ENCODE assay signal across 8 cellular contexts in genomic region chr7:70595741-70596574, GRCh38.
DNase-seq lines count a peak whose midpoint lies in the region; ATAC-seq and TF ChIP-seq lines count a peak whose summit lies in the region.

No MANE protein-coding gene starts in this region.

- no peak overlapping the region for H3K18ac ChIP-seq in mesendoderm (ENCODE audit: low read length)

- H3K36me3 ChIP-seq in mammary epithelial cell (ENCODE audit: insufficient read depth, low read length) (no peaks in the 10 kb centered on the region), mesendoderm (ENCODE audit: control insufficient read depth, insufficient read depth, low read length) (no peaks in the 10 kb centered on the region), upper lobe of left lung (no peaks in the 10 kb centered on the region)

- in situ Hi-C loops in mammary epithelial cell (cut with MboI; ENCODE audit: low sequenced_read_pairs in 2 of 2), result loop anchor here (10.0 to 25.0 kb wide), 2 partner anchors 91 to 99 kb away; no protein-coding TSS in a partner anchor

- CTCF ChIA-PET in mammary epithelial cell (lab: Charles Lee; ENCODE audit: low non-redundant PET), result no interaction called here

- no peaks in the 10 kb centered on the region for H3K79me2 ChIP-seq in mammary epithelial cell (ENCODE audit: insufficient read depth, low read length)
- no peaks in the 10 kb centered on the region for H3K79me2 ChIP-seq in mesendoderm (ENCODE audit: control insufficient read depth, insufficient read depth, low read length)

- no peak overlapping the region for H2AK5ac ChIP-seq in mesendoderm (ENCODE audit: low read length)

- peak; percentile 45 for DNase-seq in NCI-H146 treated with DMSO at 0.1 percent for 48 hours (lab: John Stamatoyannopoulos, UW; ENCODE audit: unreplicated experiment)
- DNase-seq in mammary epithelial cell, result peak; percentile 42
- peak; percentile 51 for DNase-seq in mesendoderm
- DNase-seq in upper lobe of left lung, result peak in 1 of 2 donors; percentile 86
- DNase-seq in GOT3 (lab: John Stamatoyannopoulos, UW), result no peak
- DNase-seq in cerebellar cortex (ENCODE audit: low spot score), result no peak

- H3K4me2 ChIP-seq in mammary epithelial cell (ENCODE audit: insufficient read depth, low read depth, low read length), result peak overlapping the region; percentile 90
- H3K4me2 ChIP-seq in mesendoderm (ENCODE audit: low read length), result peak overlapping the region; percentile 73

- H2BK5ac ChIP-seq in mesendoderm (ENCODE audit: low read length), result no peak overlapping the region

- H2BK120ac ChIP-seq in mesendoderm (ENCODE audit: low read depth, low read length), result no peak overlapping the region

- H3K27me3 ChIP-seq in mammary epithelial cell (ENCODE audit: insufficient read depth, low read length) (no peaks in the 10 kb centered on the region), mesendoderm (ENCODE audit: insufficient read depth, low read length, poor library complexity) (peaks cover 34% of the 10 kb centered on the region), upper lobe of left lung (peaks cover 0 to 5% (median 0%) of the 10 kb centered on the region in 4 donors)

- BruUV-seq in mammary epithelial cell (replicated peaks; lab: Mats Ljungman, UMichigan), result no TSS peak

- H3K9ac ChIP-seq in mammary epithelial cell (ENCODE audit: insufficient read depth, low read length) (no peak overlapping the region), mesendoderm (ENCODE audit: low read length) (peak overlapping the region; percentile 12)

- no peaks in the 10 kb centered on the region for H4K20me1 ChIP-seq in mammary epithelial cell (ENCODE audit: insufficient read depth, low read length)

- intact Hi-C loops in mammary epithelial cell (cut with micrococcal nuclease), result loop anchor here (5.0 to 10.0 kb wide), 2 partner anchors 269 to 401 kb away; no protein-coding TSS in a partner anchor

- H3K4me3 ChIP-seq in mammary epithelial cell (replicated peaks in 1 of 3; ENCODE audit: insufficient read depth in 1 of 3, low read depth in 2 of 3, low read length in 3 of 3) (peak overlapping the region; percentile 52 to 62 (median 53)), mesendoderm (ENCODE audit: low read length) (no peak overlapping the region), upper lobe of left lung (peak overlapping the region in 3 of 4 donors; percentile 21 to 42 (median 40))

- H2BK15ac ChIP-seq in mesendoderm (replicated peaks; ENCODE audit: low read depth), result no peak overlapping the region

- no peak overlapping the region for H3K4ac ChIP-seq in mesendoderm (ENCODE audit: low read depth, low read length)

- H3K23ac ChIP-seq in mesendoderm (ENCODE audit: low read length), result no peak overlapping the region

- H3K9me3 ChIP-seq in mammary epithelial cell (replicated peaks; ENCODE audit: insufficient read depth, low read length), result peaks cover 3% of the 10 kb centered on the region
- no peaks in the 10 kb centered on the region for H3K9me3 ChIP-seq in upper lobe of left lung

- TF ChIP-seq EP300 in upper lobe of left lung (IDR thresholded peaks at IDR 0.05), result no peak

- dilution Hi-C loops in mammary epithelial cell (cut with HindIII; ENCODE audit: low sequenced_read_pairs), result loop anchor here (5.0 kb wide), 1 partner anchor 86 kb away; no protein-coding TSS in a partner anchor

- no peak overlapping the region for H4K8ac ChIP-seq in mesendoderm (ENCODE audit: low read depth, low read length)

- H2AFZ ChIP-seq in mammary epithelial cell (ENCODE audit: low read depth, low read length), result peak overlapping the region; percentile 84

- H3K4me1 ChIP-seq in mammary epithelial cell (ENCODE audit: insufficient read depth, low read length) (peaks cover 36% of the 10 kb centered on the region), mesendoderm (ENCODE audit: control insufficient read depth, low read depth, low read length) (peaks cover 1% of the 10 kb centered on the region), upper lobe of left lung (peaks cover 3 to 13% (median 7%) of the 10 kb centered on the region in 4 donors)

- WGBS in mammary epithelial cell (ENCODE audit: low coverage, missing lambda C conversion rate), result 4% methylated on average over 14 of the region's 81 CpGs
- WGBS in mesendoderm (ENCODE audit: extremely low coverage, insufficient coverage, low lambda C conversion rate), result no CpG with 5 or more reads among the region's 81 CpGs
- WGBS in upper lobe of left lung, 2 donors, result 17 to 40% methylated on average over 1 to 63 of the region's 81 CpGs

- H4K5ac ChIP-seq in mesendoderm (ENCODE audit: low read length), result no peak overlapping the region

- TF ChIP-seq CTCF in mammary epithelial cell (conservative IDR thresholded peaks at IDR 0.05 in 1 of 2, IDR thresholded peaks at IDR 0.05 in 1 of 2; ENCODE audit: extremely low read depth in 1 of 2, insufficient read depth in 1 of 2, low read depth in 1 of 2, low read length in 2 of 2) (no peak), upper lobe of left lung (IDR thresholded peaks at IDR 0.05) (no peak)

- H3K79me1 ChIP-seq in mesendoderm (ENCODE audit: low read length), result no peaks in the 10 kb centered on the region

- no peak for TF ChIP-seq POLR2A in upper lobe of left lung (IDR thresholded peaks at IDR 0.05)

- ATAC-seq in GM18498 (IDR thresholded peaks at IDR 0.05; ENCODE audit: unreplicated experiment) (peak; percentile 61), upper lobe of left lung (ENCODE audit: low FRiP score in 2 of 2) (peak in 1 of 2 donors; percentile 67), HG03095 (IDR thresholded peaks at IDR 0.05; ENCODE audit: unreplicated experiment) (no peak)

- H3K27ac ChIP-seq in mammary epithelial cell (ENCODE audit: insufficient read depth, low read depth, low read length) (peak overlapping the region; percentile 20), mesendoderm (ENCODE audit: low read depth, low read length) (no peak overlapping the region), upper lobe of left lung (no peak overlapping the region)

- peak overlapping the region; percentile 31 for H3K56ac ChIP-seq in mesendoderm (ENCODE audit: low read length)

Comparison
In these comparisons a context has a peak if more than half of its experiments do, and no peak if none do; other contexts are left out.
1. DNase-seq: peak in NCI-H146 treated with DMSO at 0.1 percent for 48 hours (single experiment), mammary epithelial cell (single experiment) and mesendoderm (single experiment); none in GOT3 (single experiment) and cerebellar cortex (single experiment).